Comparison of ENCODE assay signal across 14 cellular contexts in genomic region chr14:18918345-18918744, GRCh38. TPM values are rescaled to one million over a fixed set of nuclear protein-coding genes. Genes with fewer than 3 reads are reported as not detected.
"Had no signal": no experiment of that assay in that cellular context is flagged by ENCODE, and none has a peak within 500 bp of the region (broad histone marks: within the 10 kb centered on the region; RNA-seq: fewer than 3 reads in every experiment).

No MANE protein-coding gene starts in this region.

RNA-seq across cellular contexts. Expression of gene POTEM, which starts 48.9 kb away (rescaled TPM):
- total RNA-seq: activated CD4-positive, alpha-beta memory T cell treated with anti-CD3 and anti-CD28 coated beads for 36 hours; activated CD4-positive, alpha-beta memory T cell treated with anti-CD3 and anti-CD28 coated beads, Interleukin-2, amount 10 ng/mL, durations not matched to agents 7 days and 5 days; activated CD4-positive, alpha-beta T cell treated with anti-CD3 and anti-CD28 coated beads for 36 hours; activated CD4-positive, alpha-beta T cell treated with anti-CD3 and anti-CD28 coated beads, Interleukin-2, amount 10 ng/mL, durations not matched to agents 24 days and 14 days; activated CD4-positive, alpha-beta T cell treated with anti-CD3 and anti-CD28 coated beads, Interleukin-2, amount 10 ng/mL, durations not matched to agents 7 days and 5 days; activated CD8-positive, alpha-beta memory T cell treated with anti-CD3 and anti-CD28 coated beads for 36 hours; activated CD8-positive, alpha-beta memory T cell treated with anti-CD3 and anti-CD28 coated beads, Interleukin-2, amount 10 ng/mL, durations not matched to agents 7 days and 5 days; activated CD8-positive, alpha-beta T cell treated with anti-CD3 and anti-CD28 coated beads for 36 hours; activated CD8-positive, alpha-beta T cell treated with anti-CD3 and anti-CD28 coated beads, Interleukin-2, amount 10 ng/mL, durations not matched to agents 7 days and 5 days; T-cell; T-helper 1 cell treated with Interleukin-12 subunit alpha and Interleukin-12 subunit beta and Interleukin-4 antibody, amounts not matched to agents 30 ng/mL and 1 ng/mL, for 36 hours; T-helper 17 cell; T-helper 2 cell treated with Interferon-gamma antibody and Interleukin-4, amounts not matched to agents 100 ng/mL and 5 ng/mL, for 36 hours; WTC11 had no signal
